1 cellular context compared by ENCODE assay signal in genomic region chr15:94845391-94845718, GRCh38.
A peak's percentile ranks its signal among the peaks of the same experiment; 100 is the strongest.
TF ChIP-seq lines count a peak whose summit lies in the region.

No MANE protein-coding gene starts in this region.

TF ChIP-seq in K562, 482 proteins besides CTCF, POLR2A, EP300 and RAD21 (continued from another document and continues in another):
- TF ChIP-seq AFF1 (IDR thresholded peaks at IDR 0.05; ENCODE audit: low read depth in 1 of 2, partially characterized antibody in 2 of 2) (peak in 1 of 2 experiments; percentile 40), NRF1 (conservative IDR thresholded peaks at IDR 0.05 in 1 of 2, IDR thresholded peaks at IDR 0.05 in 1 of 2) (peak in 1 of 2 experiments; percentile 10; a peak in 2 of 4 replicates), MYNN (IDR thresholded peaks at IDR 0.05) (peak; percentile 80; the same call in 1 of the 2 replicates), MYNN (CRISPR knock-in tag; IDR thresholded peaks at IDR 0.05) (no peak), RB1 (IDR thresholded peaks at IDR 0.05; ENCODE audit: low read depth) (0 out of 2 replicates have a peak, but pooled peaks have one; percentile 3), POLR2H (tag; IDR thresholded peaks at IDR 0.05; ENCODE audit: low read depth) (peak; percentile 67), DMBX1 (CRISPR knock-in tag; IDR thresholded peaks at IDR 0.05; ENCODE audit: borderline replicate concordance) (peak; percentile 6), ETS1 (conservative IDR thresholded peaks at IDR 0.05; ENCODE audit: control insufficient read depth, low read depth, low read length) (no peak), KLF16 (IDR thresholded peaks at IDR 0.05) (0 out of 2 replicates have a peak, but pooled peaks have one; percentile 13), ZNF584 (CRISPR knock-in tag; IDR thresholded peaks at IDR 0.05; ENCODE audit: low read depth) (0 out of 2 replicates have a peak, but pooled peaks have one; percentile 67), ZNF592 (IDR thresholded peaks at IDR 0.05) (0 out of 2 replicates have a peak, but pooled peaks have one; percentile 15), PHF8 (IDR thresholded peaks at IDR 0.05; ENCODE audit: borderline replicate concordance, low read length) (peak; percentile 16; the same call in 1 of the 2 replicates), FOXJ2 (tag; IDR thresholded peaks at IDR 0.05) (peak; percentile 52; the same call in 1 of the 2 replicates), BRD9 (IDR thresholded peaks at IDR 0.05; ENCODE audit: low read depth, partially characterized antibody) (peak; percentile 71), PPARD (CRISPR knock-in tag; IDR thresholded peaks at IDR 0.05) (no peak), SMARCA4 (IDR thresholded peaks at IDR 0.05) (peak; percentile 49; the same call in 1 of the 2 replicates), NBN (IDR thresholded peaks at IDR 0.05; ENCODE audit: low read depth) (0 out of 2 replicates have a peak, but pooled peaks have one; percentile 4), E2F8 (IDR thresholded peaks at IDR 0.05; ENCODE audit: low read depth, partially characterized antibody) (peak; percentile 5), KDM5B (IDR thresholded peaks at IDR 0.05; ENCODE audit: insufficient replicate concordance, low read depth, low read length) (no peak), ZNF407 (IDR thresholded peaks at IDR 0.05; ENCODE audit: low read depth) (0 out of 2 replicates have a peak, but pooled peaks have one; percentile 51), RBBP5 (IDR thresholded peaks at IDR 0.05; ENCODE audit: borderline replicate concordance, insufficient read depth, low read length, poor library complexity, severe bottlenecking) (no peak), MIER1 (IDR thresholded peaks at IDR 0.05; ENCODE audit: low read depth) (no peak), ZKSCAN8 (CRISPR knock-in tag; IDR thresholded peaks at IDR 0.05) (0 out of 2 replicates have a peak, but pooled peaks have one; percentile 5), SMARCE1 (IDR thresholded peaks at IDR 0.05) (peak; percentile 58), TEAD4 (IDR thresholded peaks at IDR 0.05; ENCODE audit: low read length) (peak; percentile 66; the same call in 1 of the 2 replicates), TEAD4 (CRISPR knock-in tag; IDR thresholded peaks at IDR 0.05; ENCODE audit: borderline replicate concordance) (no peak), ZNF12 (CRISPR knock-in tag; IDR thresholded peaks at IDR 0.05) (no peak), ZNF644 (tag; IDR thresholded peaks at IDR 0.05; ENCODE audit: low read depth) (peak; percentile 12; the same call in 1 of the 2 replicates), ZNF764 (CRISPR knock-in tag; IDR thresholded peaks at IDR 0.05; ENCODE audit: low read depth) (no peak)
